ENCODE assay signal across 17 cellular contexts in the genomic region with DNA sequence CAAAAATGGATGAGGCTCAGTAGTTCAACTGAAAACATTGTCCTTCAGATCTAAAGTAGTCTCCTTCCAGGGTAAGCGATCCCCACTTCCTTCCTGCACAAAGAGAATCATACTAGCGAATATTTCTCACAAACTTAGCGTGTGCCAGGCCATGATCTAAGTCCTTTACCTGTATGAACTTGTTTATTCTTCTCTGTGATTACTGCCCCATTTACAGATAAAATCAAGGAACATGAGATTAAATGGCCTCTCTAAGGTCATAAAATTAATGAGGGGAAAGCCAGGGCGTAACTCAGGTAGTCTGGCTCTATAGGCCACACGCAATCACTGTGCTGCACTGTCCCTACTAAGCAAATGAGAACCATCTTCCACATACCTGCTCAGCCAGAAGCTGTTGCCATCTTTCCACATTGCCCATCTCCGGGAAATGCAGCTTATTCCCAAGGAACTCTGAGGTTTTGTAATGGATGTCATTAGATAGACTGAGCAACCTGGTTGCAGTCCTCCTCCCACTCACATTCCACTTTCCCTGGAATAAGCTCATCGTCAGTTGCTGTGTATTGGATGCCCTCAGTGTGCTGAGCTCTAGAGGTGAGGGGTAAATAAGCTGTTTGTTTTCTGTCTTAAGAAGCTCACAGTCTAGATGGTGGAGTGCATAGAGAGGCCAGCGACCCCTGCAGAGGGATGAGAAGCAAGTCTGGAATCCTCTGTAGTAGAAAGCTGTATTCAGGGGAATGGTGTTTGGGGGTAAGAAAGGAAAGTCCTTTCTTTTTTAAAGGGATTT.
"Had no signal": no experiment of that assay in that cellular context is flagged by ENCODE, and none has a peak within 500 bp of the region (broad histone marks: within the 10 kb centered on the region; RNA-seq: fewer than 3 reads in every experiment).

No MANE protein-coding gene starts in this region.

- H3K27ac Mint-ChIP-seq: activated CD4-positive, alpha-beta T cell treated with anti-CD3 and anti-CD28 coated beads for 36 hours; activated CD8-positive, alpha-beta T cell treated with anti-CD3 and anti-CD28 coated beads, Interleukin-2, amount 10 ng/mL, durations not matched to agents 7 days and 5 days; activated naive CD4-positive, alpha-beta T cell treated with anti-CD3 and anti-CD28 coated beads, Interleukin-2, amount 10 ng/mL, durations not matched to agents 7 days and 5 days; stimulated activated effector memory CD8-positive, alpha-beta T cell treated with anti-CD3 and anti-CD28 coated beads, Interleukin-12 subunit alpha, Interleukin-12 subunit beta, amount 100 ng/mL, for 72 hours had no signal

- H3K27ac ChIP-seq: brain microvascular endothelial cell, foreskin keratinocyte, neutrophil, SJSA1 had no signal

- H3K4me3 Mint-ChIP-seq: activated CD4-positive, alpha-beta T cell treated with anti-CD3 and anti-CD28 coated beads for 36 hours; activated CD8-positive, alpha-beta T cell treated with anti-CD3 and anti-CD28 coated beads, Interleukin-2, amount 10 ng/mL, durations not matched to agents 7 days and 5 days; activated naive CD4-positive, alpha-beta T cell treated with anti-CD3 and anti-CD28 coated beads, Interleukin-2, amount 10 ng/mL, durations not matched to agents 7 days and 5 days; naive B cell; stimulated activated effector memory CD8-positive, alpha-beta T cell treated with anti-CD3 and anti-CD28 coated beads, Interleukin-12 subunit alpha, Interleukin-12 subunit beta, amount 100 ng/mL, for 72 hours had no signal

- H3K9me3 Mint-ChIP-seq: activated naive CD4-positive, alpha-beta T cell treated with anti-CD3 and anti-CD28 coated beads, Interleukin-2, amount 10 ng/mL, durations not matched to agents 7 days and 5 days; naive B cell; stimulated activated effector memory CD8-positive, alpha-beta T cell treated with anti-CD3 and anti-CD28 coated beads, Interleukin-12 subunit alpha, Interleukin-12 subunit beta, amount 100 ng/mL, for 72 hours had no signal

- H3K4me1 Mint-ChIP-seq: activated CD4-positive, alpha-beta T cell treated with anti-CD3 and anti-CD28 coated beads for 36 hours had no signal

- FAIRE-seq: endometrium had no signal

- ATAC-seq: activated CD4-positive, alpha-beta T cell treated with anti-CD3 and anti-CD28 coated beads for 36 hours; activated CD8-positive, alpha-beta T cell treated with anti-CD3 and anti-CD28 coated beads, Interleukin-2, amount 10 ng/mL, durations not matched to agents 7 days and 5 days; esophagus mucosa; foreskin keratinocyte; stimulated activated effector memory CD8-positive, alpha-beta T cell treated with anti-CD3 and anti-CD28 coated beads, Interleukin-12 subunit alpha, Interleukin-12 subunit beta, amount 100 ng/mL, for 72 hours had no signal

- H3K27me3 ChIP-seq: brain microvascular endothelial cell, neutrophil, SJSA1 had no signal

- DNase-seq: activated CD4-positive, alpha-beta T cell treated with anti-CD3 and anti-CD28 coated beads for 36 hours; activated CD8-positive, alpha-beta T cell treated with anti-CD3 and anti-CD28 coated beads, Interleukin-2, amount 10 ng/mL, durations not matched to agents 7 days and 5 days; activated naive CD4-positive, alpha-beta T cell treated with anti-CD3 and anti-CD28 coated beads, Interleukin-2, amount 10 ng/mL, durations not matched to agents 7 days and 5 days; brain microvascular endothelial cell; cerebellar nuclear complex; foreskin keratinocyte; islet precursor cell; naive B cell; SW 1271; T-helper 9 cell; trophoblast cell had no signal

- H3K4me3 ChIP-seq: SJSA1, skin epidermis had no signal

- H3K36me3 Mint-ChIP-seq: activated naive CD4-positive, alpha-beta T cell treated with anti-CD3 and anti-CD28 coated beads, Interleukin-2, amount 10 ng/mL, durations not matched to agents 7 days and 5 days; naive B cell; stimulated activated effector memory CD8-positive, alpha-beta T cell treated with anti-CD3 and anti-CD28 coated beads, Interleukin-12 subunit alpha, Interleukin-12 subunit beta, amount 100 ng/mL, for 72 hours had no signal

- H3K9me3 ChIP-seq: neutrophil, SJSA1 had no signal

- H3K36me3 ChIP-seq: brain microvascular endothelial cell, neutrophil, SJSA1 had no signal
